ENCODE assay signal across 8 cellular contexts in genomic region chr2:64831134-64831976, GRCh38.
DNase-seq lines count a peak whose midpoint lies in the region; ATAC-seq and TF ChIP-seq lines count a peak whose summit lies in the region.

No MANE protein-coding gene starts in this region.

- no peaks in the 10 kb centered on the region for H3K9me3 ChIP-seq in CD4-positive, alpha-beta T cell (ENCODE audit: control insufficient read depth, low read length)

- H3K4me1 Mint-ChIP-seq in CD4-positive, alpha-beta T cell (ENCODE audit: low read depth) = peaks cover 5% of the 10 kb centered on the region

- H3K9me3 Mint-ChIP-seq in CD4-positive, alpha-beta T cell = no peaks in the 10 kb centered on the region

- intact Hi-C loops in CD4-positive, alpha-beta T cell (cut with DNase I, micrococcal nuclease) = loop anchor here (1.0 to 5.0 kb wide), 3 partner anchors 64 to 185 kb away; no protein-coding TSS in a partner anchor

- no peaks in the 10 kb centered on the region for H3K36me3 Mint-ChIP-seq in CD4-positive, alpha-beta T cell (ENCODE audit: low read depth)

- peak; percentile 87 for ATAC-seq in CD4-positive, alpha-beta T cell (ENCODE audit: poor library complexity)
- peak; percentile 73 for ATAC-seq in GM19328 (IDR thresholded peaks at IDR 0.05; ENCODE audit: unreplicated experiment)
- ATAC-seq in HG03457 (IDR thresholded peaks at IDR 0.05; ENCODE audit: unreplicated experiment) = peak; percentile 82
- peak; percentile 88 for ATAC-seq in omental fat pad (ENCODE audit: low FRiP score)

- no peaks in the 10 kb centered on the region for H3K27me3 ChIP-seq in CD4-positive, alpha-beta T cell (ENCODE audit: control insufficient read depth, insufficient read depth, low read length)

- no peak overlapping the region for H3K4me3 Mint-ChIP-seq in CD4-positive, alpha-beta T cell

- POLR2A ChIA-PET in CD4-positive, alpha-beta T cell (lab: Charles Lee) = interaction anchor here (0.8 to 3.6 kb wide), 6 partner anchors 12 to 185 kb away, joined by 3 to 20 read pairs (median 6); partner anchors contain the start of gene SERTAD2
- POLR2A ChIA-PET in RWPE1 (lab: Yijun Ruan, JAX; ENCODE audit: low non-redundant PET) = no interaction called here

- peak; percentile 66 to 81 (median 77) for DNase-seq in CD4-positive, alpha-beta T cell
- DNase-seq in RWPE1 (ENCODE audit: low spot score) = peak; percentile 98
- peak; percentile 96 for DNase-seq in activated effector memory CD4-positive, alpha-beta T cell treated with anti-CD3 and anti-CD28 coated beads, Interleukin-2, amount 50 U/mL, for 16 hours
- peak; percentile 99 for DNase-seq in foreskin melanocyte
- peak; percentile 87 for DNase-seq in omental fat pad (ENCODE audit: low spot score)

- no peaks in the 10 kb centered on the region for H3K27me3 Mint-ChIP-seq in CD4-positive, alpha-beta T cell

- H3K27ac ChIP-seq in CD4-positive, alpha-beta T cell (ENCODE audit: low read depth, low read length) = no peak overlapping the region
- H3K27ac ChIP-seq in RWPE1 = peak overlapping the region; percentile 83
- H3K27ac ChIP-seq in temporal lobe (ENCODE audit: low read depth, low read length) = peak overlapping the region; percentile 51

- H3K27ac Mint-ChIP-seq in CD4-positive, alpha-beta T cell = no peak overlapping the region

- peak; percentile 93 for TF ChIP-seq CTCF in CD4-positive, alpha-beta T cell (IDR thresholded peaks at IDR 0.05)
- peak; percentile 78 for TF ChIP-seq CTCF in RWPE1 (conservative IDR thresholded peaks at IDR 0.05; ENCODE audit: low read depth)
- peak in 1 of 3 donors; percentile 53 for TF ChIP-seq CTCF in omental fat pad (IDR thresholded peaks at IDR 0.05)

- CTCF ChIA-PET in CD4-positive, alpha-beta T cell (lab: Charles Lee) = interaction anchor here (0.6 to 3.5 kb wide), 22 partner anchors 8 to 763 kb away, joined by 3 to 32 read pairs (median 3); partner anchors contain the start of gene SERTAD2
- CTCF ChIA-PET in RWPE1 (lab: Yijun Ruan, JAX) = interaction anchor here (0.6 to 1.5 kb wide), 7 partner anchors 13 to 170 kb away, joined by 3 to 4 read pairs (median 3); no protein-coding TSS in a partner anchor
